ENCODE assay signal across 24 cellular contexts in genomic region chr7:14055813-14056212, GRCh38.
"Had no signal": no experiment of that assay in that cellular context is flagged by ENCODE, and none has a peak within 500 bp of the region (broad histone marks: within the 10 kb centered on the region; RNA-seq: fewer than 3 reads in every experiment).

No MANE protein-coding gene starts in this region.

- H3K4me3 Mint-ChIP-seq: activated CD8-positive, alpha-beta T cell treated with anti-CD3 and anti-CD28 coated beads, Interleukin-2, amount 10 ng/mL, durations not matched to agents 7 days and 5 days; activated naive CD4-positive, alpha-beta T cell treated with anti-CD3 and anti-CD28 coated beads, Interleukin-2, amount 50 U/mL, for 24 hours; T-helper 1 cell treated with Interleukin-12 subunit alpha and Interleukin-12 subunit beta and Interleukin-4 antibody, amounts not matched to agents 30 μg/mL and 1 μg/mL, for 36 hours; WTC11 had no signal

- H3K27me3 ChIP-seq: brain microvascular endothelial cell, colonic mucosa had no signal

- H3K36me3 ChIP-seq: brain microvascular endothelial cell, colonic mucosa had no signal

- H3K4me2 ChIP-seq: PC-9 had no signal

- H3K9me3 Mint-ChIP-seq: WTC11 had no signal

- H3K27ac Mint-ChIP-seq: activated CD8-positive, alpha-beta T cell treated with anti-CD3 and anti-CD28 coated beads, Interleukin-2, amount 10 ng/mL, durations not matched to agents 7 days and 5 days; activated naive CD4-positive, alpha-beta T cell treated with anti-CD3 and anti-CD28 coated beads, Interleukin-2, amount 50 U/mL, for 24 hours; T-helper 1 cell treated with Interleukin-12 subunit alpha and Interleukin-12 subunit beta and Interleukin-4 antibody, amounts not matched to agents 30 μg/mL and 1 μg/mL, for 36 hours; WTC11 had no signal

- H3K27me3 Mint-ChIP-seq: activated naive CD4-positive, alpha-beta T cell treated with anti-CD3 and anti-CD28 coated beads, Interleukin-2, amount 50 U/mL, for 24 hours had no signal

- H3K27ac ChIP-seq: brain microvascular endothelial cell, colonic mucosa, PC-9 had no signal

- H3K4me3 ChIP-seq: colonic mucosa, PC-9 had no signal

- H3K36me3 Mint-ChIP-seq: activated naive CD4-positive, alpha-beta T cell treated with anti-CD3 and anti-CD28 coated beads, Interleukin-2, amount 50 U/mL, for 24 hours; WTC11 had no signal

- ATAC-seq: activated CD8-positive, alpha-beta T cell treated with anti-CD3 and anti-CD28 coated beads, Interleukin-2, amount 10 ng/mL, durations not matched to agents 7 days and 5 days; WTC11 had no signal

- H3K4me1 Mint-ChIP-seq: activated naive CD4-positive, alpha-beta T cell treated with anti-CD3 and anti-CD28 coated beads, Interleukin-2, amount 50 U/mL, for 24 hours; WTC11 had no signal

- H2AFZ ChIP-seq: PC-9 had no signal

- H3K4me1 ChIP-seq: colonic mucosa had no signal

- DNase-seq: activated CD4-positive, alpha-beta T cell treated with anti-CD3 and anti-CD28 coated beads for 48 hours; activated CD4-positive, alpha-beta T cell treated with anti-CD3 and anti-CD28 coated beads, Interleukin-2, amount 50 U/mL, for 4 hours; activated CD4-positive, CD25-positive, alpha-beta regulatory T cell treated with anti-CD3 and anti-CD28 coated beads, Interleukin-2, amount 50 U/mL, for 72 hours; activated CD8-positive, alpha-beta memory T cell treated with anti-CD3 and anti-CD28 coated beads, Interleukin-2, amount 50 U/mL, for 48 hours; activated CD8-positive, alpha-beta T cell treated with anti-CD3 and anti-CD28 coated beads, Interleukin-2, amount 10 ng/mL, durations not matched to agents 7 days and 5 days; activated naive CD4-positive, alpha-beta T cell; activated T-cell treated with anti-CD3 and anti-CD28 coated beads, Interleukin-2, amount 50 U/mL, for 1 hour; brain microvascular endothelial cell; cerebellar nuclear complex; colonic mucosa; MM.1S; NCI-H1092 treated with DMSO at 0.1 percent for 48 hours; NCI-H1417 treated with DMSO at 0.1 percent for 48 hours; NCI-H1694; NCI-H2029; NCI-H2107; NCI-H2171 treated with DMSO at 0.1 percent for 48 hours; NCI-H345; NCI-H510A; PC-9; SHP77 treated with DMSO at 0.1 percent for 48 hours had no signal

- H3K9me3 ChIP-seq: colonic mucosa had no signal
